In the genomic region with DNA sequence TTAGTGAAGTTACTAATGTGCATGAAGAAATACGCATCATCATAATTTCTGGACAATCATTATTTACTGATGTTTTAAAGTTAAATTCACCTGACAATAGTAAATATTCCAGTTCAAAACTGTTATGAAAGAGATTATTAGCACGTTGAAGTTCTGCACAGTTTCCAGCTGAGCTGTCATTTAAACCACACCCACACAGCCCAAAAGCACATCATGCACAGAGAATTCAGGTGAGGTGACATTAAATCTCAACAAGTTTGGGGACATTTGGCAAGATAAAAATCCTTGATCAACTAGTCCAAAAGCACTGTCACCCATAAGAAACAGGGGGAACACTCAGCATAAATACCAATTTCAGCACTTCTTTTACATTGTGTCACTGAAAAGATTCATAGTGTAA, we compare ENCODE assay signal across 17 cellular contexts. TPM values are rescaled to one million over a fixed set of nuclear protein-coding genes. Genes with fewer than 3 reads are reported as not detected.
DNase-seq lines count a peak whose midpoint lies in the region; TF ChIP-seq lines count a peak whose summit lies in the region.
"Had no signal": no experiment of that assay in that cellular context is flagged by ENCODE, and none has a peak within 500 bp of the region (broad histone marks: within the 10 kb centered on the region; RNA-seq: fewer than 3 reads in every experiment).

No MANE protein-coding gene starts in this region.

- CTCF ChIA-PET in mammary epithelial cell (lab: Charles Lee; ENCODE audit: low non-redundant PET) = no interaction called here

- no peaks in the 10 kb centered on the region for H3K9me3 ChIP-seq in mammary epithelial cell (replicated peaks; ENCODE audit: insufficient read depth, low read length)
- no peaks in the 10 kb centered on the region for H3K9me3 ChIP-seq in breast epithelium
- H3K9me3 ChIP-seq: BLaER1, Caco-2 had no signal

- peak overlapping the region; percentile 7 for H3K9ac ChIP-seq in mammary epithelial cell (ENCODE audit: insufficient read depth, low read length)
- H3K9ac ChIP-seq: BLaER1, GM23248 had no signal

- DNase-seq in mammary epithelial cell (no peak), breast epithelium (ENCODE audit: low spot score in 2 of 2) (no peak), erythroblast (lab: John Stamatoyannopoulos, UW) (peak; percentile 50 to 67), putamen (ENCODE audit: low spot score) (peak; percentile 70), NCI-H2171 treated with DMSO at 0.1 percent for 48 hours (lab: John Stamatoyannopoulos, UW) (no peak), NCI-H526 (lab: John Stamatoyannopoulos, UW) (no peak)
- DNase-seq: Caco-2; CD4-positive, CD25-positive, alpha-beta regulatory T cell; CD8-positive, alpha-beta T cell; DMS153; DND-41; GM23248; H7; HCEC 1CT had no signal

- peaks cover 84% of the 10 kb centered on the region for H3K79me2 ChIP-seq in mammary epithelial cell (ENCODE audit: insufficient read depth, low read length)

- H3K27ac ChIP-seq in mammary epithelial cell (ENCODE audit: insufficient read depth, low read depth, low read length) (no peak overlapping the region), breast epithelium (no peak overlapping the region)
- H3K27ac ChIP-seq: 22Rv1, BLaER1, C4-2B, GM23248 had no signal

- TF ChIP-seq POLR2A in breast epithelium (IDR thresholded peaks at IDR 0.05) (no peak), erythroblast (IDR thresholded peaks at IDR 0.05; ENCODE audit: low read length) (no peak)

- H3K27me3 ChIP-seq in mammary epithelial cell (ENCODE audit: insufficient read depth, low read length) (no peaks in the 10 kb centered on the region), breast epithelium (no peaks in the 10 kb centered on the region)
- H3K27me3 ChIP-seq: BLaER1 had no signal

- TF ChIP-seq CTCF in mammary epithelial cell (conservative IDR thresholded peaks at IDR 0.05 in 1 of 2, IDR thresholded peaks at IDR 0.05 in 1 of 2; ENCODE audit: extremely low read depth in 1 of 2, insufficient read depth in 1 of 2, low read depth in 1 of 2, low read length in 2 of 2) (no peak), breast epithelium (IDR thresholded peaks at IDR 0.05) (no peak)

- H3K36me3 ChIP-seq in mammary epithelial cell (ENCODE audit: insufficient read depth, low read length) = no peaks in the 10 kb centered on the region
- no peaks in the 10 kb centered on the region for H3K36me3 ChIP-seq in breast epithelium
- H3K36me3 ChIP-seq: BLaER1 had no signal

- 53% methylated on average over 2 of the region's 2 CpGs for WGBS in mammary epithelial cell (ENCODE audit: low coverage, missing lambda C conversion rate)

- H2AFZ ChIP-seq in mammary epithelial cell (ENCODE audit: low read depth, low read length) = no peak overlapping the region
- H2AFZ ChIP-seq: GM23248 had no signal

- peaks cover 6% of the 10 kb centered on the region for H3K4me1 ChIP-seq in mammary epithelial cell (ENCODE audit: insufficient read depth, low read length)
- no peaks in the 10 kb centered on the region for H3K4me1 ChIP-seq in breast epithelium
- H3K4me1 ChIP-seq: BLaER1 had no signal

- intact Hi-C loops in mammary epithelial cell (cut with micrococcal nuclease) = no loop called here
- intact Hi-C loops in breast epithelium (cut with DNase I; ENCODE audit: low total_unique reads) = no loop called here

- no TSS peak for BruUV-seq in mammary epithelial cell (replicated peaks; lab: Mats Ljungman, UMichigan)

- in situ Hi-C loops in mammary epithelial cell (cut with MboI; ENCODE audit: low sequenced_read_pairs in 2 of 2) = no loop called here

- H4K20me1 ChIP-seq in mammary epithelial cell (ENCODE audit: insufficient read depth, low read length) = no peaks in the 10 kb centered on the region
- H4K20me1 ChIP-seq: BLaER1 had no signal

- no peak overlapping the region for H3K4me2 ChIP-seq in mammary epithelial cell (ENCODE audit: insufficient read depth, low read depth, low read length)
- H3K4me2 ChIP-seq: BLaER1 had no signal

- H3K4me3 ChIP-seq in mammary epithelial cell (replicated peaks in 1 of 3; ENCODE audit: insufficient read depth in 1 of 3, low read depth in 2 of 3, low read length in 3 of 3) = no peak overlapping the region
- no peak overlapping the region for H3K4me3 ChIP-seq in breast epithelium
- H3K4me3 ChIP-seq: BLaER1, GM23248 had no signal

- dilution Hi-C loops in mammary epithelial cell (cut with HindIII; ENCODE audit: low sequenced_read_pairs) = loop anchor here (5.0 kb wide), 1 partner anchor 38 kb away; no protein-coding TSS in a partner anchor

RNA-seq across cellular contexts. Expression of a gene that starts 6.9 kb away (rescaled TPM):
- total RNA-seq in mammary epithelial cell = 10 to 100 TPM; 13.7 to 44.3 TPM
- polyA plus RNA-seq in mammary epithelial cell = 22.7 TPM
- 34.8 TPM for polyA minus RNA-seq in mammary epithelial cell
- 10 to 100 TPM in 2 of 3 donors, 1 to 10 TPM in 1; 8.5 to 23.9 (median 10.4) TPM for total RNA-seq in breast epithelium

RNA-seq across cellular contexts. Expression of a gene that starts 46.6 kb away (rescaled TPM):
- total RNA-seq in mammary epithelial cell (10 to 100 TPM; 24.5 to 46.4 TPM), breast epithelium (10 to 100 TPM in 2 of 3 donors, 1 to 10 TPM in 1; 8.5 to 20.1 (median 15.4) TPM)
- 21.4 TPM for polyA plus RNA-seq in mammary epithelial cell
- polyA minus RNA-seq in mammary epithelial cell = 41.2 TPM

Comparison
In these comparisons a context has a peak if more than half of its experiments do, and no peak if none do; other contexts are left out.
1. DNase-seq: peak in erythroblast (2 of 2) and putamen (single experiment); none in mammary epithelial cell (single experiment), breast epithelium (0 of 2), NCI-H2171 treated with DMSO at 0.1 percent for 48 hours (single experiment) and NCI-H526 (0 of 2).